Comparison of ENCODE assay signal across 1 cellular context in genomic region chr11:117159892-117160291, GRCh38.
A peak's percentile ranks its signal among the peaks of the same experiment; 100 is the strongest.
TF ChIP-seq lines count a peak whose summit lies in the region.

No MANE protein-coding gene starts in this region.

TF ChIP-seq in GM12878, 131 proteins besides CTCF, POLR2A, EP300 and RAD21:
- TF ChIP-seq JUNB (IDR thresholded peaks at IDR 0.05) (peak; percentile 30; the same call in 1 of the 2 replicates), MTA2 (IDR thresholded peaks at IDR 0.05; ENCODE audit: low read depth) (peak; percentile 71), CEBPB (IDR thresholded peaks at IDR 0.05; ENCODE audit: borderline replicate concordance in 1 of 2, low read depth in 2 of 2, low read length in 2 of 2) (no peak), ZSCAN29 (IDR thresholded peaks at IDR 0.05) (no peak)
